In genomic region chr2:100938031-100939026, GRCh38 we compare ENCODE assay signal across 17 cellular contexts.
A peak's percentile ranks its signal among the peaks of the same experiment; 100 is the strongest.
DNase-seq lines count a peak whose midpoint lies in the region; ATAC-seq, FAIRE-seq and TF ChIP-seq lines count a peak whose summit lies in the region.
"Had no signal": no experiment of that assay in that cellular context is flagged by ENCODE, and none has a peak within 500 bp of the region (broad histone marks: within the 10 kb centered on the region; RNA-seq: fewer than 3 reads in every experiment).

No MANE protein-coding gene starts in this region.

- no peak overlapping the region for H3K4me2 ChIP-seq in endothelial cell of umbilical vein (ENCODE audit: insufficient read depth, low read length)
- H3K4me2 ChIP-seq in neural progenitor cell, result no peak overlapping the region

- H3K27ac ChIP-seq in endothelial cell of umbilical vein (ENCODE audit: insufficient read depth, low read depth, low read length) (no peak overlapping the region), neural progenitor cell (no peak overlapping the region)

- H3K4me1 ChIP-seq in endothelial cell of umbilical vein (ENCODE audit: control insufficient read depth, extremely low read depth, insufficient read depth, low read length) (peaks cover 9% of the 10 kb centered on the region), neural progenitor cell (no peaks in the 10 kb centered on the region)

- TF ChIP-seq POLR2A in endothelial cell of umbilical vein (IDR thresholded peaks at IDR 0.05; ENCODE audit: low read depth, low read length), result no peak

- dilution Hi-C loops in endothelial cell of umbilical vein (cut with MboI; ENCODE audit: extremely low pct_ligation_motif_present, low sequenced_read_pairs), result no loop called here

- H4K20me1 ChIP-seq in endothelial cell of umbilical vein (replicated peaks; ENCODE audit: control insufficient read depth, extremely low read depth, insufficient read depth, low read length) (no peaks in the 10 kb centered on the region), neural progenitor cell (ENCODE audit: low read depth) (no peaks in the 10 kb centered on the region)

- H3K4me3 Mint-ChIP-seq in activated CD4-positive, alpha-beta T cell treated with anti-CD3 and anti-CD28 coated beads, Interleukin-2, amount 10 ng/mL, durations not matched to agents 7 days and 5 days, result no peak overlapping the region
- H3K4me3 Mint-ChIP-seq in neural progenitor cell, result no peak overlapping the region
- H3K4me3 Mint-ChIP-seq: CD14-positive monocyte had no signal

- intact Hi-C loops in endothelial cell of umbilical vein (cut with micrococcal nuclease), result no loop called here

- no peak for DNase-seq in activated CD4-positive, alpha-beta T cell treated with anti-CD3 and anti-CD28 coated beads, Interleukin-2, amount 10 ng/mL, durations not matched to agents 7 days and 5 days
- no peak for DNase-seq in activated CD4-positive, alpha-beta T cell treated with anti-CD3 and anti-CD28 coated beads for 1 hour
- DNase-seq in HT1080 (ENCODE audit: low read depth) (peak; percentile 51), endothelial cell of umbilical vein (ENCODE audit: low read depth, low spot score) (peak; percentile 32), neural progenitor cell (ENCODE audit: low spot score) (no peak), NCI-H2081 treated with DMSO at 0.1 percent for 48 hours (lab: John Stamatoyannopoulos, UW) (no peak)
- DNase-seq in stimulated activated CD4-positive, alpha-beta T cell treated with anti-CD3 and anti-CD28 coated beads, Interleukin-12 subunit alpha, Interleukin-12 subunit beta, amount 100 ng/mL, for 4 hours, result no peak
- DNase-seq: 8988T, Karpas-422, NCI-H1436, NCI-H2029, NCI-H2171, NCI-H526 had no signal

- no TSS peak for BruUV-seq in endothelial cell of umbilical vein (replicated peaks; lab: Mats Ljungman, UMichigan)

- peak overlapping the region; percentile 38 for H3K27ac Mint-ChIP-seq in activated CD4-positive, alpha-beta T cell treated with anti-CD3 and anti-CD28 coated beads, Interleukin-2, amount 10 ng/mL, durations not matched to agents 7 days and 5 days
- H3K27ac Mint-ChIP-seq in neural progenitor cell, result peak overlapping the region; percentile 46
- H3K27ac Mint-ChIP-seq: CD14-positive monocyte had no signal

- no peak overlapping the region for H2AFZ ChIP-seq in endothelial cell of umbilical vein (ENCODE audit: low read depth, low read length)
- H2AFZ ChIP-seq in neural progenitor cell (replicated peaks), result no peak overlapping the region

- ATAC-seq in HG02970 (IDR thresholded peaks at IDR 0.05; ENCODE audit: low FRiP score, unreplicated experiment), result no peak

- no peaks in the 10 kb centered on the region for H3K9me3 Mint-ChIP-seq in activated CD4-positive, alpha-beta T cell treated with anti-CD3 and anti-CD28 coated beads, Interleukin-2, amount 10 ng/mL, durations not matched to agents 7 days and 5 days
- no peaks in the 10 kb centered on the region for H3K9me3 Mint-ChIP-seq in neural progenitor cell
- H3K9me3 Mint-ChIP-seq: CD14-positive monocyte had no signal

- no peak overlapping the region for H3K9ac ChIP-seq in endothelial cell of umbilical vein (replicated peaks; ENCODE audit: extremely low read depth, insufficient read depth, low read length)
- H3K9ac ChIP-seq in neural progenitor cell, result no peak overlapping the region

- no peaks in the 10 kb centered on the region for H3K27me3 Mint-ChIP-seq in activated CD4-positive, alpha-beta T cell treated with anti-CD3 and anti-CD28 coated beads, Interleukin-2, amount 10 ng/mL, durations not matched to agents 7 days and 5 days
- H3K27me3 Mint-ChIP-seq in neural progenitor cell (ENCODE audit: insufficient read depth, low read depth), result peaks cover 6% of the 10 kb centered on the region

- H3K9me3 ChIP-seq in endothelial cell of umbilical vein (replicated peaks; ENCODE audit: control insufficient read depth, insufficient read depth, low read length) (no peaks in the 10 kb centered on the region), neural progenitor cell (ENCODE audit: low read depth) (no peaks in the 10 kb centered on the region)

- POLR2A ChIA-PET in activated CD4-positive, alpha-beta T cell treated with anti-CD3 and anti-CD28 coated beads, Interleukin-2, amount 10 ng/mL, durations not matched to agents 7 days and 5 days (lab: Charles Lee), result no interaction called here
- POLR2A ChIA-PET in endothelial cell of umbilical vein (lab: Charles Lee), result no interaction called here

- peak; percentile 18 for FAIRE-seq in endothelial cell of umbilical vein (lab: Jason Lieb, UNC)
- FAIRE-seq: G401.6, H54 had no signal

- H3K36me3 Mint-ChIP-seq in activated CD4-positive, alpha-beta T cell treated with anti-CD3 and anti-CD28 coated beads, Interleukin-2, amount 10 ng/mL, durations not matched to agents 7 days and 5 days (ENCODE audit: low read depth), result peaks cover 9% of the 10 kb centered on the region
- H3K36me3 Mint-ChIP-seq in neural progenitor cell, result no peaks in the 10 kb centered on the region
- H3K36me3 Mint-ChIP-seq: CD14-positive monocyte had no signal

- TF ChIP-seq CTCF in endothelial cell of umbilical vein (IDR thresholded peaks at IDR 0.05; ENCODE audit: extremely low read depth in 1 of 2, insufficient read depth in 1 of 2, low read depth in 1 of 2, low read length in 2 of 2), result no peak
- TF ChIP-seq CTCF in neural progenitor cell (IDR thresholded peaks at IDR 0.05), result no peak

- no peaks in the 10 kb centered on the region for H3K9me1 ChIP-seq in endothelial cell of umbilical vein (replicated peaks; ENCODE audit: control insufficient read depth, extremely low read depth, insufficient read depth, low read length)

- H3K4me3 ChIP-seq in endothelial cell of umbilical vein (replicated peaks in 1 of 3; ENCODE audit: insufficient read depth in 1 of 3, low read depth in 1 of 3, low read length in 3 of 3) (no peak overlapping the region), neural progenitor cell (no peak overlapping the region)

- H3K79me2 ChIP-seq in endothelial cell of umbilical vein (ENCODE audit: control insufficient read depth, insufficient read depth, low read length) (no peaks in the 10 kb centered on the region), neural progenitor cell (ENCODE audit: low read depth) (no peaks in the 10 kb centered on the region)

- CTCF ChIA-PET in activated CD4-positive, alpha-beta T cell treated with anti-CD3 and anti-CD28 coated beads, Interleukin-2, amount 10 ng/mL, durations not matched to agents 7 days and 5 days (lab: Charles Lee), result no interaction called here
- CTCF ChIA-PET in endothelial cell of umbilical vein (lab: Charles Lee), result interaction anchor here (1.0 kb wide), 1 partner anchor 8 kb away, joined by 3 read pairs; no protein-coding TSS in a partner anchor

- H3F3A ChIP-seq in neural progenitor cell (ENCODE audit: low read depth), result no peaks in the 10 kb centered on the region

- H3K4me1 Mint-ChIP-seq in activated CD4-positive, alpha-beta T cell treated with anti-CD3 and anti-CD28 coated beads, Interleukin-2, amount 10 ng/mL, durations not matched to agents 7 days and 5 days, result peaks cover 32% of the 10 kb centered on the region
- H3K4me1 Mint-ChIP-seq in neural progenitor cell, result peaks cover 4% of the 10 kb centered on the region

- H3K36me3 ChIP-seq in endothelial cell of umbilical vein (ENCODE audit: control insufficient read depth in 2 of 2, extremely low read depth in 1 of 2, insufficient read depth in 2 of 2, low read length in 2 of 2) (peaks cover 0 to 19% of the 10 kb centered on the region in 2 experiments), neural progenitor cell (no peaks in the 10 kb centered on the region)

- H3K27me3 ChIP-seq in endothelial cell of umbilical vein (ENCODE audit: control insufficient read depth in 2 of 2, insufficient read depth in 2 of 2, low read length in 2 of 2) (no peaks in the 10 kb centered on the region), neural progenitor cell (no peaks in the 10 kb centered on the region)

TF ChIP-seq in endothelial cell of umbilical vein, 7 proteins besides CTCF, POLR2A, EP300 and RAD21:
- TF ChIP-seq POLR2AphosphoS5 (IDR thresholded peaks at IDR 0.05; ENCODE audit: insufficient read depth, low read depth, low read length), result no peak
- no peak for TF ChIP-seq EZH2 (IDR thresholded peaks at IDR 0.05; ENCODE audit: borderline replicate concordance, low read depth, low read length, severe bottlenecking)
- TF ChIP-seq GATA2 (IDR thresholded peaks at IDR 0.05; ENCODE audit: insufficient read depth, insufficient read length, low read depth, low read length), result no peak
- no peak for TF ChIP-seq FOS (IDR thresholded peaks at IDR 0.05; ENCODE audit: borderline replicate concordance, insufficient read depth, low read length)
- TF ChIP-seq JUN (IDR thresholded peaks at IDR 0.05; ENCODE audit: borderline replicate concordance, insufficient read depth, insufficient read length, low read depth), result no peak
- no peak for TF ChIP-seq MYC (IDR thresholded peaks at IDR 0.05; ENCODE audit: low read depth, low read length)
- TF ChIP-seq MAX (IDR thresholded peaks at IDR 0.05; ENCODE audit: insufficient read depth, insufficient read length), result no peak

Comparison
In these comparisons a context has a peak if more than half of its experiments do, and no peak if none do; other contexts are left out.
1. DNase-seq: peak in HT1080 (single experiment) and endothelial cell of umbilical vein (single experiment); none in activated CD4-positive, alpha-beta T cell treated with anti-CD3 and anti-CD28 coated beads, Interleukin-2, amount 10 ng/mL, durations not matched to agents 7 days and 5 days (single experiment), activated CD4-positive, alpha-beta T cell treated with anti-CD3 and anti-CD28 coated beads for 1 hour (single experiment), neural progenitor cell (single experiment), NCI-H2081 treated with DMSO at 0.1 percent for 48 hours (single experiment) and stimulated activated CD4-positive, alpha-beta T cell treated with anti-CD3 and anti-CD28 coated beads, Interleukin-12 subunit alpha, Interleukin-12 subunit beta, amount 100 ng/mL, for 4 hours (single experiment).